In genomic region chr6:31619805-31620585, GRCh38 we compare ENCODE assay signal across 1 cellular context.
TF ChIP-seq lines count a peak whose summit lies in the region.

No MANE protein-coding gene starts in this region.

TF ChIP-seq in K562, 482 proteins besides CTCF, POLR2A, EP300 and RAD21 (continued from another document and continues in another):
- TF ChIP-seq CBX1 (IDR thresholded peaks at IDR 0.05; ENCODE audit: low read depth) (no peak), USF1 (CRISPR knock-in tag; IDR thresholded peaks at IDR 0.05) (peak; percentile 47; the same call in 1 of the 2 replicates), ZZZ3 (IDR thresholded peaks at IDR 0.05) (no peak), STAT5B (CRISPR knock-in tag; IDR thresholded peaks at IDR 0.05) (no peak), PTRF (tag; IDR thresholded peaks at IDR 0.05) (no peak), FOS (IDR thresholded peaks at IDR 0.05; ENCODE audit: extremely low read depth, insufficient read length) (peak; percentile 61), SFPQ (IDR thresholded peaks at IDR 0.05; ENCODE audit: low read depth, low read length) (no peak), TBP (optimal IDR thresholded peaks at IDR 0.05; ENCODE audit: low read depth, low read length) (peak; percentile 93), SMARCA4 (IDR thresholded peaks at IDR 0.05) (peak; percentile 49; the same call in 1 of the 2 replicates), ZNF717 (CRISPR knock-in tag; IDR thresholded peaks at IDR 0.05) (no peak), CBX2 (IDR thresholded peaks at IDR 0.05; ENCODE audit: insufficient read depth, low read length, poor library complexity, severe bottlenecking) (no peak), ZNF3 (CRISPR knock-in tag; IDR thresholded peaks at IDR 0.05) (no peak), MAFF (IDR thresholded peaks at IDR 0.05; ENCODE audit: low read length) (peak; percentile 19; the same call in 1 of the 2 replicates), ATF6 (CRISPR knock-in tag; IDR thresholded peaks at IDR 0.05) (no peak; the same call in 1 of the 2 replicates), REST (CRISPR knock-in tag; IDR thresholded peaks at IDR 0.05; ENCODE audit: low read depth) (peak; percentile 89), HSF4 (CRISPR knock-in tag; IDR thresholded peaks at IDR 0.05; ENCODE audit: borderline replicate concordance) (no peak), ZBTB34 (CRISPR knock-in tag; IDR thresholded peaks at IDR 0.05) (no peak), CLOCK (CRISPR knock-in tag; IDR thresholded peaks at IDR 0.05; ENCODE audit: borderline replicate concordance) (0 out of 2 replicates have a peak, but pooled peaks have one; percentile 43), SNRNP70 (optimal IDR thresholded peaks at IDR 0.05; ENCODE audit: low read depth, low read length) (no peak), FOXJ2 (tag; IDR thresholded peaks at IDR 0.05) (no peak), LARP7 (IDR thresholded peaks at IDR 0.05) (no peak), KDM5B (IDR thresholded peaks at IDR 0.05; ENCODE audit: insufficient replicate concordance, low read depth, low read length) (peak; percentile 70), CBX3 (IDR thresholded peaks at IDR 0.05; ENCODE audit: borderline replicate concordance in 1 of 2, low read length in 2 of 2) (peak in 1 of 2 experiments; percentile 58; a peak in 1 of 3 replicates), HIVEP1 (CRISPR knock-in tag; IDR thresholded peaks at IDR 0.05) (peak; percentile 76; the same call in 1 of the 2 replicates), HNRNPL (IDR thresholded peaks at IDR 0.05; ENCODE audit: low read depth, low read length) (no peak), HNRNPK (IDR thresholded peaks at IDR 0.05; ENCODE audit: low read depth, low read length, poor library complexity, severe bottlenecking) (no peak), ZNF277 (CRISPR knock-in tag; IDR thresholded peaks at IDR 0.05; ENCODE audit: borderline replicate concordance) (no peak), LCOR (CRISPR knock-in tag; IDR thresholded peaks at IDR 0.05) (peak; percentile 79; the same call in 1 of the 2 replicates), NFYB (IDR thresholded peaks at IDR 0.05; ENCODE audit: extremely low read depth, insufficient read length) (peak; percentile 90), NFATC3 (IDR thresholded peaks at IDR 0.05) (0 out of 2 replicates have a peak, but pooled peaks have one; percentile 61), SPI1 (IDR thresholded peaks at IDR 0.05; ENCODE audit: borderline replicate concordance, low read depth, low read length) (no peak), ZHX1 (conservative IDR thresholded peaks at IDR 0.05; ENCODE audit: low read length) (0 out of 2 replicates have a peak, but pooled peaks have one; percentile 20), BCLAF1 (IDR thresholded peaks at IDR 0.05; ENCODE audit: borderline replicate concordance in 1 of 2, control insufficient read depth in 1 of 2, low read depth in 2 of 2, low read length in 1 of 2) (0 out of 4 replicates have a peak, but pooled peaks of 1 of the 2 experiments have one; percentile 75), MEF2D (tag; conservative IDR thresholded peaks at IDR 0.05; ENCODE audit: low read depth) (0 out of 2 replicates have a peak, but pooled peaks have one; percentile 24), DNMT1 (IDR thresholded peaks at IDR 0.05) (no peak), ELK1 (CRISPR knock-in tag; IDR thresholded peaks at IDR 0.05) (no peak)
